ENCODE assay signal across 27 cellular contexts in the genomic region with DNA sequence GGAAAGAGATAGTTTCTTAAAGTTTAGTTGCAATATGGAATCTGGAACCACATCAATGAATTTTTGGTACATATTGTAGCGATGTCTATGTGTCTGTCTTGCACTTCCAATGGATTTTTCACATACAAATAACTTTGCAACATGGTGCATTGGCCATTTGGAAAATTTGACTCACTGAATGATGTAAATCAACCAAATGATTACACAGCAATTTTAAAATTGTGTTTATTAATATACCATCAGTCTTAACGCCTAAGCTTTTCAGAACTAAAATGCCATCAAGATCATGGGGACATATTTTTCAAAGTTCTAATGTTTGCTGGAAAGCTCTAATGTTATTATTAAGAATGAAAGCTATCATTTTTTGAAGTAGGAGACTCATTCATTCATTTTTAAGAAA. TPM values are rescaled to one million over a fixed set of nuclear protein-coding genes. Genes with fewer than 3 reads are reported as not detected.
"Had no signal": no experiment of that assay in that cellular context is flagged by ENCODE, and none has a peak within 500 bp of the region (broad histone marks: within the 10 kb centered on the region; RNA-seq: fewer than 3 reads in every experiment).

No MANE protein-coding gene starts in this region.

- DNase-seq: stimulated activated CD4-positive, alpha-beta T cell treated with anti-CD3 and anti-CD28 coated beads, Interleukin-2, amount 100 ng/mL, for 48 hours; stimulated activated CD4-positive, alpha-beta T cell treated with anti-CD3 and anti-CD28 coated beads, Interleukin-4, amount 100 ng/mL, for 1 hour; stimulated activated CD4-positive, alpha-beta T cell treated with anti-CD3 and anti-CD28 coated beads, Interleukin-4, amount 100 ng/mL, for 24 hours; stimulated activated CD4-positive, alpha-beta T cell treated with anti-CD3 and anti-CD28 coated beads, Interleukin-4, amount 100 ng/mL, for 4 hours; stimulated activated CD8-positive, alpha-beta memory T cell treated with anti-CD3 and anti-CD28 coated beads, Interleukin-4, amount 100 ng/mL, for 48 hours; stimulated activated naive B cell treated with anti-CD40 and anti-IgM and Interleukin-4, amounts not matched to agents 10 μg/mL and 1 μg/mL and 100 μg/mL, for 72 hours; stimulated activated naive CD4-positive, alpha-beta T cell; stimulated activated naive CD4-positive, alpha-beta T cell treated with Interleukin-2 at 50 U/mL for 16 hours; stimulated activated naive CD8-positive, alpha-beta T cell treated with anti-CD3 and anti-CD28 coated beads, Interleukin-15, amount 100 ng/mL, for 72 hours; stimulated activated naive CD8-positive, alpha-beta T cell treated with anti-CD3 and anti-CD28 coated beads, Interleukin-15, Interleukin-2, amounts not matched to agents 100 U/mL and 50 U/mL, for 24 hours; stomach; substantia nigra; testis; thyroid gland; tibial artery; transverse colon; trophoblast cell; upper lobe of left lung; upper lobe of right lung; uterus had no signal

- H3K27me3 ChIP-seq: stomach, suprapubic skin, testis, thyroid gland, tibial artery, tibial nerve, transverse colon, upper lobe of left lung, upper lobe of right lung, uterus, vagina had no signal

- FAIRE-seq: urothelium cell line had no signal

- H3K4me1 ChIP-seq: stomach, suprapubic skin, testis, thyroid gland, tibial artery, tibial nerve, transverse colon, upper lobe of left lung, upper lobe of right lung, uterus, vagina had no signal

- H3K36me3 ChIP-seq: stomach, suprapubic skin, thoracic aorta, thyroid gland, tibial artery, tibial nerve, transverse colon, upper lobe of left lung, upper lobe of right lung, uterus, vagina had no signal

- H3K27ac ChIP-seq: stomach, suprapubic skin, testis, thoracic aorta, thyroid gland, tibial artery, tibial nerve, transverse colon, upper lobe of left lung, upper lobe of right lung, uterus, vagina had no signal

- H3K9me3 ChIP-seq: stomach, suprapubic skin, testis, thoracic aorta, thyroid gland, tibial artery, tibial nerve, transverse colon, upper lobe of left lung, upper lobe of right lung, uterus, vagina had no signal

- ATAC-seq: stimulated activated effector memory CD8-positive, alpha-beta T cell treated with anti-CD3 and anti-CD28 coated beads, Interleukin-12 subunit alpha, Interleukin-12 subunit beta, amount 100 ng/mL, for 72 hours; stimulated activated memory B cell treated with anti-CD40 and anti-IgM and Interleukin-4, amounts not matched to agents 10 μg/mL and 1 μg/mL and 100 μg/mL, for 72 hours; stimulated activated naive B cell treated with anti-CD40 and anti-IgM and Interleukin-4, amounts not matched to agents 10 μg/mL and 1 μg/mL and 100 μg/mL, for 72 hours; stimulated activated naive CD8-positive, alpha-beta T cell treated with anti-CD3 and anti-CD28 coated beads, Interleukin-15, amount 100 ng/mL, for 72 hours; stimulated activated naive CD8-positive, alpha-beta T cell treated with anti-CD3 and anti-CD28 coated beads, Interleukin-15, Interleukin-2, amounts not matched to agents 100 U/mL and 50 U/mL, for 24 hours; upper lobe of right lung had no signal

- H3K4me3 ChIP-seq: stomach, suprapubic skin, testis, thoracic aorta, thyroid gland, tibial artery, tibial nerve, transverse colon, upper lobe of left lung, upper lobe of right lung, uterus, vagina had no signal

RNA-seq across cellular contexts. Expression of gene TMEM26, which starts 39.4 kb away (rescaled TPM):
- total RNA-seq: suprapubic skin had no signal
